1 cellular context compared by ENCODE assay signal in genomic region chr9:33415152-33416038, GRCh38.
TF ChIP-seq lines count a peak whose summit lies in the region.

No MANE protein-coding gene starts in this region.

TF ChIP-seq in HepG2, 621 proteins besides CTCF, POLR2A, EP300 and RAD21 (continued from another document):
- TF ChIP-seq ZHX1 (CRISPR knock-in tag; IDR thresholded peaks at IDR 0.05; ENCODE audit: low read depth) = peak; percentile 91
- no peak for TF ChIP-seq CENPX (CRISPR knock-in tag; IDR thresholded peaks at IDR 0.05)
- TF ChIP-seq GABPB1 (CRISPR knock-in tag; IDR thresholded peaks at IDR 0.05) = peak; percentile 68
- TF ChIP-seq ELK4 (CRISPR knock-in tag; IDR thresholded peaks at IDR 0.05; ENCODE audit: borderline replicate concordance) = no peak
- TF ChIP-seq ZNF17 (CRISPR knock-in tag; IDR thresholded peaks at IDR 0.05) = no peak
- TF ChIP-seq PATZ1 (CRISPR knock-in tag; IDR thresholded peaks at IDR 0.05) = peak; percentile 90
- TF ChIP-seq IRF2 (CRISPR knock-in tag; IDR thresholded peaks at IDR 0.05) = peak; percentile 97
- peak; percentile 92 for TF ChIP-seq ZNF780A (CRISPR knock-in tag; IDR thresholded peaks at IDR 0.05)
- peak; percentile 99 for TF ChIP-seq ARID5B (CRISPR knock-in tag; IDR thresholded peaks at IDR 0.05)
- no peak for TF ChIP-seq LCORL (IDR thresholded peaks at IDR 0.05)
- TF ChIP-seq LCORL (CRISPR knock-in tag; IDR thresholded peaks at IDR 0.05) = peak; percentile 96
- TF ChIP-seq ZNF282 (IDR thresholded peaks at IDR 0.05; ENCODE audit: partially characterized antibody) = no peak
- TF ChIP-seq AHDC1 (CRISPR knock-in tag; IDR thresholded peaks at IDR 0.05; ENCODE audit: borderline replicate concordance) = peak; percentile 98
- no peak for TF ChIP-seq MZF1 (CRISPR knock-in tag; IDR thresholded peaks at IDR 0.05; ENCODE audit: borderline replicate concordance)
- TF ChIP-seq ZNF460 (CRISPR knock-in tag; IDR thresholded peaks at IDR 0.05; ENCODE audit: borderline replicate concordance) = peak; percentile 68; the same call in 1 of the 2 replicates
- TF ChIP-seq HMGXB4 (CRISPR knock-in tag; IDR thresholded peaks at IDR 0.05; ENCODE audit: borderline replicate concordance in 1 of 2, low read depth in 1 of 2) = peak; percentile 62 to 95; a peak in 2 of 4 replicates
- peak; percentile 29; the same call in 1 of the 2 replicates for TF ChIP-seq SAFB2 (CRISPR knock-in tag; IDR thresholded peaks at IDR 0.05; ENCODE audit: borderline replicate concordance, low read depth)
- TF ChIP-seq MATR3 (CRISPR knock-in tag; IDR thresholded peaks at IDR 0.05) = no peak
- no peak for TF ChIP-seq NFE2 (CRISPR knock-in tag; IDR thresholded peaks at IDR 0.05)
- peak; percentile 57 for TF ChIP-seq ZNF777 (CRISPR knock-in tag; IDR thresholded peaks at IDR 0.05)
- no peak for TF ChIP-seq SNRNP70 (IDR thresholded peaks at IDR 0.05; ENCODE audit: low read depth, low read length)
- peak; percentile 91 for TF ChIP-seq IRF9 (CRISPR knock-in tag; IDR thresholded peaks at IDR 0.05; ENCODE audit: borderline replicate concordance)
- peak; percentile 99 for TF ChIP-seq SOX13 (IDR thresholded peaks at IDR 0.05)
- peak in 1 of 2 experiments; percentile 100; a peak in 2 of 4 replicates for TF ChIP-seq SOX13 (CRISPR knock-in tag; conservative IDR thresholded peaks at IDR 0.05 in 1 of 2, IDR thresholded peaks at IDR 0.05 in 1 of 2)
- TF ChIP-seq ZNF543 (CRISPR knock-in tag; IDR thresholded peaks at IDR 0.05) = no peak; the same call in none of the 2 replicates
- TF ChIP-seq HNF4G (IDR thresholded peaks at IDR 0.05; ENCODE audit: borderline replicate concordance, low read depth, low read length) = peak; percentile 84
- TF ChIP-seq HNF4G (CRISPR knock-in tag; IDR thresholded peaks at IDR 0.05; ENCODE audit: borderline replicate concordance, low read depth) = peak; percentile 84; the same call in 1 of the 2 replicates
- TF ChIP-seq LRRFIP1 (CRISPR knock-in tag; conservative IDR thresholded peaks at IDR 0.05) = no peak
- peak; percentile 90 for TF ChIP-seq ZMYM4 (CRISPR knock-in tag; IDR thresholded peaks at IDR 0.05)
- peak; percentile 97 for TF ChIP-seq TFE3 (CRISPR knock-in tag; IDR thresholded peaks at IDR 0.05)
